10 cellular contexts compared by ENCODE assay signal in genomic region chr3:99938270-99938955, GRCh38.
DNase-seq lines count a peak whose midpoint lies in the region; ATAC-seq, FAIRE-seq and TF ChIP-seq lines count a peak whose summit lies in the region.
"Had no signal": no experiment of that assay in that cellular context is flagged by ENCODE, and none has a peak within 500 bp of the region (broad histone marks: within the 10 kb centered on the region; RNA-seq: fewer than 3 reads in every experiment).

No MANE protein-coding gene starts in this region.

- H3K27me3 ChIP-seq in gastrocnemius medialis, result no peaks in the 10 kb centered on the region

- TF ChIP-seq CTCF in astrocyte of the spinal cord (IDR thresholded peaks at IDR 0.05; ENCODE audit: low read depth, low read length) (no peak), gastrocnemius medialis (IDR thresholded peaks at IDR 0.05 in 4 of 5, conservative IDR thresholded peaks at IDR 0.05 in 1 of 5) (no peak), type B pancreatic cell (conservative IDR thresholded peaks at IDR 0.05) (no peak)

- no peaks in the 10 kb centered on the region for H3K9me3 ChIP-seq in gastrocnemius medialis

- H3K4me1 ChIP-seq in gastrocnemius medialis, result peaks cover 53 to 54% of the 10 kb centered on the region in 2 donors

- peaks cover 4% of the 10 kb centered on the region for H3K36me3 Mint-ChIP-seq in type B pancreatic cell

- H3K27ac ChIP-seq in gastrocnemius medialis, result peak overlapping the region; percentile 59 to 75 (median 72)

- H3K27ac Mint-ChIP-seq in type B pancreatic cell, result no peak overlapping the region

- H3K4me3 Mint-ChIP-seq in type B pancreatic cell, result no peak overlapping the region

- DNase-seq in GM18507 (ENCODE audit: extremely low spot score, insufficient read length, low read depth), result no peak
- peak; percentile 70 for DNase-seq in astrocyte of the spinal cord (ENCODE audit: low read depth, low spot score)
- no peak for DNase-seq in gastrocnemius medialis
- DNase-seq in NCI-H2171 (lab: John Stamatoyannopoulos, UW), result no peak
- no peak for DNase-seq in mesenteric fat pad (ENCODE audit: low spot score)
- DNase-seq in type B pancreatic cell (ENCODE audit: extremely low spot score, unreplicated experiment), result no peak
- DNase-seq in NCI-H82 (lab: John Stamatoyannopoulos, UW), result no peak
- DNase-seq: DMS 273 treated with DMSO at 0.1 percent for 48 hours; stimulated activated CD4-positive, alpha-beta T cell treated with anti-CD3 and anti-CD28 coated beads, Interleukin-4, amount 100 ng/mL, for 24 hours had no signal

- ATAC-seq in HG03175 (IDR thresholded peaks at IDR 0.05; ENCODE audit: unreplicated experiment) (peak; percentile 56), gastrocnemius medialis (no peak)

- peaks cover 4% of the 10 kb centered on the region for H3K9me3 Mint-ChIP-seq in type B pancreatic cell

- no peaks in the 10 kb centered on the region for H3K27me3 Mint-ChIP-seq in type B pancreatic cell

- peaks cover 34% of the 10 kb centered on the region for H3K4me1 Mint-ChIP-seq in type B pancreatic cell (ENCODE audit: unreplicated experiment)

- H3K4me3 ChIP-seq in astrocyte of the spinal cord (ENCODE audit: low read depth, low read length) (no peak overlapping the region), gastrocnemius medialis (no peak overlapping the region)

- in situ Hi-C loops in astrocyte of the spinal cord (cut with HindIII; ENCODE audit: low sequenced_read_pairs), result no loop called here
- in situ Hi-C loops in gastrocnemius medialis (cut with MboI; ENCODE audit: low sequenced_read_pairs in 4 of 4), result no loop called here

- H3K36me3 ChIP-seq in gastrocnemius medialis, result no peaks in the 10 kb centered on the region

- peak; percentile 31 for FAIRE-seq in GM18507 (lab: Jason Lieb, UNC)

- TF ChIP-seq POLR2A in gastrocnemius medialis (IDR thresholded peaks at IDR 0.05), result no peak

- intact Hi-C loops in gastrocnemius medialis (cut with DNase I; ENCODE audit: low total_unique reads), result no loop called here
